Comparison of ENCODE assay signal across 3 cellular contexts in the genomic region with DNA sequence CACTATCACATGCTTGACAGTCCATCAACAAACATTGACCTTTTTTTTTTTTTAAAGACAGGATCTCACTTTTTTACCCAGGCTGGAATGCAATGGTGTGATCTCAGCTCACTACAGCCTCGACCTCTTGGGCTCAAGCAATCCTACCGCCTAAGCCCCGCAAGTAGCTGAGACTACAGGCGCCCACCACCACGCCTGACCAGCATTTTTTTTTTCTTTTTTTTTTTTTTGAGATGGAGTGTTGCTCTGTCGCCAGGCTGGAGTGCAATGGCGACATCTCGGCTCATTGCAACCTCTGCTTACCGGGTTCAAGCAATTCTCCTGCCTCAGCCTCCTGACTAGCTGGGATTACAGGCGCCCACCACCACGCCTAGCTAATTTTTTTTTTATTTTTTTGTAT. TPM values are rescaled to one million over a fixed set of nuclear protein-coding genes. Genes with fewer than 3 reads are reported as not detected.
"Had no signal": no experiment of that assay in that cellular context is flagged by ENCODE, and none has a peak within 500 bp of the region (broad histone marks: within the 10 kb centered on the region; RNA-seq: fewer than 3 reads in every experiment).

No MANE protein-coding gene starts in this region.

RNA-seq across cellular contexts. Expression of a gene that starts 21.9 kb away (rescaled TPM):
- total RNA-seq: H4, HT-29, IMR-90 had no signal
- polyA plus RNA-seq: IMR-90 had no signal

RNA-seq across cellular contexts. Expression of a gene that starts 24.0 kb away (rescaled TPM):
- total RNA-seq: HT-29 had no signal

RNA-seq across cellular contexts. Expression of a gene that starts 39.8 kb away (rescaled TPM):
- total RNA-seq: H4 had no signal
